In the genomic region with DNA sequence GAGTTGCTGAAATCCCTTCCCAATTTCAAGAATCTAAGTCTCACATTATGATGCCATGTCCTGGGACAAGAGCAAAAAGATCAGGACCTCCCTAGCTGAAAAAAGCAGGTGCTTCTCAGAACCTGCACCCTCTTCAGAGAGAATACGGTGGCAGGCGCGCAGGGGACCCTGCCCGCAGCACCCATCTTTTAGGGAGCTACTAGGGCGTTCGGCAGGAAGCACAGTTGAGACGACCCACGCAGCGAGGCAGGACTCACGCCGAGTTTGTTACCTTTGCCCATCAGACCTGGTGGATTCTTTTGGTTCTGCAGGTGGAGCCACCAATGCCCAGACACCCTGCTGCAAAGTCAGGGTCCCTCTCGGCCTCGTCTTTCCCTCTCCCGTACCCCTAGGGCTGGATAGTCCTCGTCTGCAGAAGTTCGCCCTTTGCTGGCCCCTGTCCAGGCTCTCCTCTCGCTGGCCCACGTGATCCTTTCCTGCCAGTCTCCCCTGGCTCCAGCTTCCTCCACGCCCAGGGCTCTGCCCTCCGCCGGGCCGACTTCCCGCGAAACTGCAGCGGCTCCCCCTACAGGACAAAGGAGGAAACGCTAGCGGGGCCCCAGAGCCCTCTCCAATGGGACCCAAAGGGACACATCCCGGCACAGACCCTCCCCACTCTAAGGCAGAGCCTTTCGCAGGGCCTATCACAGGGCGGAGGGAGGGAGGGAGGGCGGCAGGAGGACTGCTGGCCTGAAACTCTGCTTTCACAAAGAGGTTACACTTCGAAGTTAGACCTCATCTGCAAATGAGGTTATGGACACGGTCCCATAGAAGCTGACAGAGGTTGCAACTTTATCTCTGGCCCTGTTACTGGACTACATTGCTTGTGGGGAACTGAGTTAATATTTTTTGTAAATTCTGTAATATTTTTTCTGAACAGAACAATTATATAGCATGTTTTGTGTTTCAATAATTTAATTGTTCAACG, we compare ENCODE assay signal across 1 cellular context.
TF ChIP-seq lines count a peak whose summit lies in the region.

No MANE protein-coding gene starts in this region.

TF ChIP-seq in H1, 55 proteins besides CTCF, POLR2A, EP300 and RAD21:
- no peak for TF ChIP-seq GABPA (IDR thresholded peaks at IDR 0.05; ENCODE audit: borderline replicate concordance, insufficient read depth, low read length)
- TF ChIP-seq NANOG (IDR thresholded peaks at IDR 0.05; ENCODE audit: insufficient read depth, low read depth, low read length, poor library complexity, severe bottlenecking) = no peak
- TF ChIP-seq TEAD4 (IDR thresholded peaks at IDR 0.05; ENCODE audit: low read depth, low read length) = no peak
- no peak for TF ChIP-seq CBX5 (IDR thresholded peaks at IDR 0.05; ENCODE audit: low read depth, low read length)
- no peak for TF ChIP-seq SP1 (IDR thresholded peaks at IDR 0.05; ENCODE audit: low read depth, low read length)
- no peak for TF ChIP-seq RXRA (IDR thresholded peaks at IDR 0.05; ENCODE audit: insufficient read depth, low read depth, low read length)
- TF ChIP-seq POU5F1 (IDR thresholded peaks at IDR 0.05; ENCODE audit: low read depth, low read length) = no peak
- TF ChIP-seq SIRT6 (IDR thresholded peaks at IDR 0.05; ENCODE audit: low read length) = no peak
- TF ChIP-seq KDM5A (IDR thresholded peaks at IDR 0.05; ENCODE audit: low read length) = no peak
- TF ChIP-seq RNF2 (IDR thresholded peaks at IDR 0.05; ENCODE audit: borderline replicate concordance, low read depth, low read length, missing control alignments, poor library complexity, severe bottlenecking) = no peak
- no peak for TF ChIP-seq NRF1 (IDR thresholded peaks at IDR 0.05; ENCODE audit: low read depth, low read length)
- no peak for TF ChIP-seq BCL11A (IDR thresholded peaks at IDR 0.05; ENCODE audit: low read depth in 2 of 2, low read length in 2 of 2)
- TF ChIP-seq CEBPB (IDR thresholded peaks at IDR 0.05; ENCODE audit: low read depth, low read length) = 0 out of 2 replicates have a peak, but pooled peaks have one; percentile 17
- TF ChIP-seq, protein P1, sequence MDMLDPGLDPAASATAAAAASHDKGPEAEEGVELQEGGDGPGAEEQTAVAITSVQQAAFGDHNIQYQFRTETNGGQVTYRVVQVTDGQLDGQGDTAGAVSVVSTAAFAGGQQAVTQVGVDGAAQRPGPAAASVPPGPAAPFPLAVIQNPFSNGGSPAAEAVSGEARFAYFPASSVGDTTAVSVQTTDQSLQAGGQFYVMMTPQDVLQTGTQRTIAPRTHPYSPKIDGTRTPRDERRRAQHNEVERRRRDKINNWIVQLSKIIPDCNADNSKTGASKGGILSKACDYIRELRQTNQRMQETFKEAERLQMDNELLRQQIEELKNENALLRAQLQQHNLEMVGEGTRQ (IDR thresholded peaks at IDR 0.05; ENCODE audit: low read length) = peak; percentile 91
- TF ChIP-seq, protein P2, sequence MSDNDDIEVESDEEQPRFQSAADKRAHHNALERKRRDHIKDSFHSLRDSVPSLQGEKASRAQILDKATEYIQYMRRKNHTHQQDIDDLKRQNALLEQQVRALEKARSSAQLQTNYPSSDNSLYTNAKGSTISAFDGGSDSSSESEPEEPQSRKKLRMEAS (IDR thresholded peaks at IDR 0.05) = peak; percentile 92
- TF ChIP-seq, protein P3, sequence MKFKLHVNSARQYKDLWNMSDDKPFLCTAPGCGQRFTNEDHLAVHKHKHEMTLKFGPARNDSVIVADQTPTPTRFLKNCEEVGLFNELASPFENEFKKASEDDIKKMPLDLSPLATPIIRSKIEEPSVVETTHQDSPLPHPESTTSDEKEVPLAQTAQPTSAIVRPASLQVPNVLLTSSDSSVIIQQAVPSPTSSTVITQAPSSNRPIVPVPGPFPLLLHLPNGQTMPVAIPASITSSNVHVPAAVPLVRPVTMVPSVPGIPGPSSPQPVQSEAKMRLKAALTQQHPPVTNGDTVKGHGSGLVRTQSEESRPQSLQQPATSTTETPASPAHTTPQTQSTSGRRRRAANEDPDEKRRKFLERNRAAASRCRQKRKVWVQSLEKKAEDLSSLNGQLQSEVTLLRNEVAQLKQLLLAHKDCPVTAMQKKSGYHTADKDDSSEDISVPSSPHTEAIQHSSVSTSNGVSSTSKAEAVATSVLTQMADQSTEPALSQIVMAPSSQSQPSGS (IDR thresholded peaks at IDR 0.05; ENCODE audit: low read length) = no peak
- no peak for TF ChIP-seq SAP30 (IDR thresholded peaks at IDR 0.05; ENCODE audit: insufficient read depth, insufficient replicate concordance, low read length)
- TF ChIP-seq, protein P4, sequence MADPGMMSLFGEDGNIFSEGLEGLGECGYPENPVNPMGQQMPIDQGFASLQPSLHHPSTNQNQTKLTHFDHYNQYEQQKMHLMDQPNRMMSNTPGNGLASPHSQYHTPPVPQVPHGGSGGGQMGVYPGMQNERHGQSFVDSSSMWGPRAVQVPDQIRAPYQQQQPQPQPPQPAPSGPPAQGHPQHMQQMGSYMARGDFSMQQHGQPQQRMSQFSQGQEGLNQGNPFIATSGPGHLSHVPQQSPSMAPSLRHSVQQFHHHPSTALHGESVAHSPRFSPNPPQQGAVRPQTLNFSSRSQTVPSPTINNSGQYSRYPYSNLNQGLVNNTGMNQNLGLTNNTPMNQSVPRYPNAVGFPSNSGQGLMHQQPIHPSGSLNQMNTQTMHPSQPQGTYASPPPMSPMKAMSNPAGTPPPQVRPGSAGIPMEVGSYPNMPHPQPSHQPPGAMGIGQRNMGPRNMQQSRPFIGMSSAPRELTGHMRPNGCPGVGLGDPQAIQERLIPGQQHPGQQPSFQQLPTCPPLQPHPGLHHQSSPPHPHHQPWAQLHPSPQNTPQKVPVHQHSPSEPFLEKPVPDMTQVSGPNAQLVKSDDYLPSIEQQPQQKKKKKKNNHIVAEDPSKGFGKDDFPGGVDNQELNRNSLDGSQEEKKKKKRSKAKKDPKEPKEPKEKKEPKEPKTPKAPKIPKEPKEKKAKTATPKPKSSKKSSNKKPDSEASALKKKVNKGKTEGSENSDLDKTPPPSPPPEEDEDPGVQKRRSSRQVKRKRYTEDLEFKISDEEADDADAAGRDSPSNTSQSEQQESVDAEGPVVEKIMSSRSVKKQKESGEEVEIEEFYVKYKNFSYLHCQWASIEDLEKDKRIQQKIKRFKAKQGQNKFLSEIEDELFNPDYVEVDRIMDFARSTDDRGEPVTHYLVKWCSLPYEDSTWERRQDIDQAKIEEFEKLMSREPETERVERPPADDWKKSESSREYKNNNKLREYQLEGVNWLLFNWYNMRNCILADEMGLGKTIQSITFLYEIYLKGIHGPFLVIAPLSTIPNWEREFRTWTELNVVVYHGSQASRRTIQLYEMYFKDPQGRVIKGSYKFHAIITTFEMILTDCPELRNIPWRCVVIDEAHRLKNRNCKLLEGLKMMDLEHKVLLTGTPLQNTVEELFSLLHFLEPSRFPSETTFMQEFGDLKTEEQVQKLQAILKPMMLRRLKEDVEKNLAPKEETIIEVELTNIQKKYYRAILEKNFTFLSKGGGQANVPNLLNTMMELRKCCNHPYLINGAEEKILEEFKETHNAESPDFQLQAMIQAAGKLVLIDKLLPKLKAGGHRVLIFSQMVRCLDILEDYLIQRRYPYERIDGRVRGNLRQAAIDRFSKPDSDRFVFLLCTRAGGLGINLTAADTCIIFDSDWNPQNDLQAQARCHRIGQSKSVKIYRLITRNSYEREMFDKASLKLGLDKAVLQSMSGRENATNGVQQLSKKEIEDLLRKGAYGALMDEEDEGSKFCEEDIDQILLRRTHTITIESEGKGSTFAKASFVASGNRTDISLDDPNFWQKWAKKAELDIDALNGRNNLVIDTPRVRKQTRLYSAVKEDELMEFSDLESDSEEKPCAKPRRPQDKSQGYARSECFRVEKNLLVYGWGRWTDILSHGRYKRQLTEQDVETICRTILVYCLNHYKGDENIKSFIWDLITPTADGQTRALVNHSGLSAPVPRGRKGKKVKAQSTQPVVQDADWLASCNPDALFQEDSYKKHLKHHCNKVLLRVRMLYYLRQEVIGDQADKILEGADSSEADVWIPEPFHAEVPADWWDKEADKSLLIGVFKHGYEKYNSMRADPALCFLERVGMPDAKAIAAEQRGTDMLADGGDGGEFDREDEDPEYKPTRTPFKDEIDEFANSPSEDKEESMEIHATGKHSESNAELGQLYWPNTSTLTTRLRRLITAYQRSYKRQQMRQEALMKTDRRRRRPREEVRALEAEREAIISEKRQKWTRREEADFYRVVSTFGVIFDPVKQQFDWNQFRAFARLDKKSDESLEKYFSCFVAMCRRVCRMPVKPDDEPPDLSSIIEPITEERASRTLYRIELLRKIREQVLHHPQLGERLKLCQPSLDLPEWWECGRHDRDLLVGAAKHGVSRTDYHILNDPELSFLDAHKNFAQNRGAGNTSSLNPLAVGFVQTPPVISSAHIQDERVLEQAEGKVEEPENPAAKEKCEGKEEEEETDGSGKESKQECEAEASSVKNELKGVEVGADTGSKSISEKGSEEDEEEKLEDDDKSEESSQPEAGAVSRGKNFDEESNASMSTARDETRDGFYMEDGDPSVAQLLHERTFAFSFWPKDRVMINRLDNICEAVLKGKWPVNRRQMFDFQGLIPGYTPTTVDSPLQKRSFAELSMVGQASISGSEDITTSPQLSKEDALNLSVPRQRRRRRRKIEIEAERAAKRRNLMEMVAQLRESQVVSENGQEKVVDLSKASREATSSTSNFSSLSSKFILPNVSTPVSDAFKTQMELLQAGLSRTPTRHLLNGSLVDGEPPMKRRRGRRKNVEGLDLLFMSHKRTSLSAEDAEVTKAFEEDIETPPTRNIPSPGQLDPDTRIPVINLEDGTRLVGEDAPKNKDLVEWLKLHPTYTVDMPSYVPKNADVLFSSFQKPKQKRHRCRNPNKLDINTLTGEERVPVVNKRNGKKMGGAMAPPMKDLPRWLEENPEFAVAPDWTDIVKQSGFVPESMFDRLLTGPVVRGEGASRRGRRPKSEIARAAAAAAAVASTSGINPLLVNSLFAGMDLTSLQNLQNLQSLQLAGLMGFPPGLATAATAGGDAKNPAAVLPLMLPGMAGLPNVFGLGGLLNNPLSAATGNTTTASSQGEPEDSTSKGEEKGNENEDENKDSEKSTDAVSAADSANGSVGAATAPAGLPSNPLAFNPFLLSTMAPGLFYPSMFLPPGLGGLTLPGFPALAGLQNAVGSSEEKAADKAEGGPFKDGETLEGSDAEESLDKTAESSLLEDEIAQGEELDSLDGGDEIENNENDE (IDR thresholded peaks at IDR 0.05; ENCODE audit: insufficient replicate concordance, low read length) = no peak
- no peak for TF ChIP-seq RFX5 (IDR thresholded peaks at IDR 0.05; ENCODE audit: borderline replicate concordance, low read depth, low read length)
- no peak for TF ChIP-seq EGR1 (IDR thresholded peaks at IDR 0.05; ENCODE audit: borderline replicate concordance, low read depth, low read length)
- TF ChIP-seq ASH2L (IDR thresholded peaks at IDR 0.05; ENCODE audit: low read length) = peak; percentile 37
- TF ChIP-seq CREB1 (IDR thresholded peaks at IDR 0.05) = peak; percentile 36; the same call in 1 of the 2 replicates
- TF ChIP-seq, protein P5, sequence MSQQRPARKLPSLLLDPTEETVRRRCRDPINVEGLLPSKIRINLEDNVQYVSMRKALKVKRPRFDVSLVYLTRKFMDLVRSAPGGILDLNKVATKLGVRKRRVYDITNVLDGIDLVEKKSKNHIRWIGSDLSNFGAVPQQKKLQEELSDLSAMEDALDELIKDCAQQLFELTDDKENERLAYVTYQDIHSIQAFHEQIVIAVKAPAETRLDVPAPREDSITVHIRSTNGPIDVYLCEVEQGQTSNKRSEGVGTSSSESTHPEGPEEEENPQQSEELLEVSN (IDR thresholded peaks at IDR 0.05) = peak; percentile 89
- TF ChIP-seq CBX8 (IDR thresholded peaks at IDR 0.05; ENCODE audit: borderline replicate concordance, low read depth, low read length) = no peak
- no peak for TF ChIP-seq POLR2AphosphoS5 (IDR thresholded peaks at IDR 0.05; ENCODE audit: low read depth, low read length)
- 0 out of 2 replicates have a peak, but pooled peaks have one; percentile 34 for TF ChIP-seq GTF2F1 (IDR thresholded peaks at IDR 0.05; ENCODE audit: borderline replicate concordance, low read depth, low read length)
- no peak for TF ChIP-seq SRF (IDR thresholded peaks at IDR 0.05; ENCODE audit: low read depth, low read length)
- TF ChIP-seq SUZ12 (IDR thresholded peaks at IDR 0.05; ENCODE audit: low read length) = no peak
- no peak for TF ChIP-seq JUN (IDR thresholded peaks at IDR 0.05; ENCODE audit: low read depth, low read length)
- 0 out of 2 replicates have a peak, but pooled peaks have one; percentile 23 for TF ChIP-seq TCF12 (IDR thresholded peaks at IDR 0.05; ENCODE audit: low read depth, low read length)
- no peak for TF ChIP-seq TAF1 (IDR thresholded peaks at IDR 0.05; ENCODE audit: low read depth, low read length)
- no peak for TF ChIP-seq EZH2 (IDR thresholded peaks at IDR 0.05; ENCODE audit: low read depth, low read length, severe bottlenecking)
- no peak for TF ChIP-seq PHF8 (conservative IDR thresholded peaks at IDR 0.05; ENCODE audit: low read depth, low read length)
- TF ChIP-seq SIN3A (conservative IDR thresholded peaks at IDR 0.05 in 1 of 2, IDR thresholded peaks at IDR 0.05 in 1 of 2; ENCODE audit: low read depth in 1 of 2, low read length in 2 of 2) = no peak
- TF ChIP-seq YY1 (IDR thresholded peaks at IDR 0.05; ENCODE audit: low read depth, low read length) = peak; percentile 67; the same call in 1 of the 2 replicates
- TF ChIP-seq, protein P6, sequence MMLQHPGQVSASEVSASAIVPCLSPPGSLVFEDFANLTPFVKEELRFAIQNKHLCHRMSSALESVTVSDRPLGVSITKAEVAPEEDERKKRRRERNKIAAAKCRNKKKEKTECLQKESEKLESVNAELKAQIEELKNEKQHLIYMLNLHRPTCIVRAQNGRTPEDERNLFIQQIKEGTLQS (IDR thresholded peaks at IDR 0.05; ENCODE audit: insufficient read depth, low read depth, low read length) = peak; percentile 69
- no peak for TF ChIP-seq TBP (IDR thresholded peaks at IDR 0.05; ENCODE audit: low read depth, low read length)
- TF ChIP-seq HDAC2 (IDR thresholded peaks at IDR 0.05; ENCODE audit: borderline replicate concordance in 1 of 2, low read depth in 2 of 2, low read length in 2 of 2) = no peak; a peak in 1 of 4 replicates
- TF ChIP-seq SP2 (IDR thresholded peaks at IDR 0.05; ENCODE audit: low read length) = no peak
- TF ChIP-seq KDM4A (IDR thresholded peaks at IDR 0.05; ENCODE audit: low read depth, low read length, severe bottlenecking) = no peak
- TF ChIP-seq SIX5 (IDR thresholded peaks at IDR 0.05; ENCODE audit: low read depth, low read length) = no peak
- TF ChIP-seq MAFK (IDR thresholded peaks at IDR 0.05; ENCODE audit: low read depth, low read length) = no peak
- TF ChIP-seq FOSL1 (IDR thresholded peaks at IDR 0.05; ENCODE audit: insufficient read depth, low read depth, low read length) = no peak
- TF ChIP-seq ZNF274 (IDR thresholded peaks at IDR 0.05; ENCODE audit: borderline replicate concordance, extremely low read depth, low read length) = no peak
- no peak for TF ChIP-seq HDAC6 (IDR thresholded peaks at IDR 0.05; ENCODE audit: low read depth, low read length)
- TF ChIP-seq SP4 (IDR thresholded peaks at IDR 0.05; ENCODE audit: low read length) = no peak
- no peak for TF ChIP-seq BACH1 (IDR thresholded peaks at IDR 0.05; ENCODE audit: low read length)
- no peak for TF ChIP-seq RBBP5 (IDR thresholded peaks at IDR 0.05; ENCODE audit: borderline replicate concordance, low read depth, low read length)
